Comparison of ENCODE assay signal across 8 cellular contexts in the genomic region with DNA sequence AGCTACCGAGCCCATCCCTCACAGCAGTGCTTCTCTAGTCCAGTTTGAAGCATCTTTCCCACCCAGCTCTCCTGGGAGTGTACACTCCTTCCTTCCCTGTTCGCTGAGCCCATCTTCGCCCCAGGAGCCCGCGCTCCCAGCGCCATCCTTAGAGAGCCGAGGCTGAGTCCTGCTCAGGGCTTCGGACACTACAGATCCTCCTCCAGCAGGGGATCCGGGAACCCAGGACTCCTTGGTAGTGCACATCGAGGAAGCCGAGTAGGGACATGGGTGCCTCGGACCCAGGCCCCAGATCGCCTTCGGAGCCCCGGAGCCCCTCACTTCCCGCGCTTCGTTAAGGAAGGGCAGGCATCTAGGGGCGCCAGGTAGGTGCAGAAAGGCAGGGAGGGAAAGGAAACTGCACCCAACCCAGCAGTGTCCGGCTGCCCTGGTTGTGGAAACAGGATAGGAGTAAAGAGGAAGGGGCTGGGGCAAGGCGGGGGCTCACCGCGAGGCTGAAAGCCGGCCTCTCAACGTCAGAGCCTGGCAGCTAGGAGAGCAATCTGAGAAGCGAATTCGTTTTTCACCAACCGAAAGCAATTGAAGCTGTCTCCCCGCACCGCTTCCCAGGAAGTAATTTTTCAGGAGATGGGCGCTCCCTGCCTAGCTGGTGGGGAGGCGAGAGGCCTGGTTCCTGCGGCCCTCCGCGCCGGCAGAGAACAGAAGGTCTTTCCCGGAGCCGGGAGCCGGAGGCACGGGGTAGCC. TPM values are rescaled to one million over a fixed set of nuclear protein-coding genes. Genes with fewer than 3 reads are reported as not detected.
A peak's percentile ranks its signal among the peaks of the same experiment; 100 is the strongest.
DNase-seq lines count a peak whose midpoint lies in the region; FAIRE-seq and TF ChIP-seq lines count a peak whose summit lies in the region.

No MANE protein-coding gene starts in this region.

- H3K4me3 ChIP-seq in WI38 (ENCODE audit: low read depth, low read length) (peak overlapping the region; percentile 18; the same call in 1 of the 2 replicates), left ventricle myocardium inferior (peak overlapping the region; percentile 58), small intestine (ENCODE audit: low read depth in 1 of 2, low read length in 2 of 2) (peak overlapping the region in 1 of 2 donors; percentile 76)

- H3K27me3 ChIP-seq in left ventricle myocardium inferior (ENCODE audit: low read depth) (peaks cover 100% of the 10 kb centered on the region), small intestine (ENCODE audit: control insufficient read depth in 2 of 2, insufficient read depth in 2 of 2, low read length in 2 of 2) (peaks cover 0 to 44% of the 10 kb centered on the region in 2 donors)

- intact Hi-C loops in left ventricle myocardium inferior (cut with micrococcal nuclease) = no loop called here

- DNase-seq in activated CD8-positive, alpha-beta memory T cell treated with anti-CD3 and anti-CD28 coated beads for 24 hours = peak; percentile 63
- no peak for DNase-seq in activated CD8-positive, alpha-beta memory T cell treated with anti-CD3 and anti-CD28 coated beads, Interleukin-2, amount 50 U/mL, for 4 hours
- no peak for DNase-seq in left ventricle myocardium inferior
- peak; percentile 44 for DNase-seq in small intestine
- DNase-seq in GM19240 (ENCODE audit: insufficient read length, low spot score) = no peak
- no peak for DNase-seq in HK-2 (ENCODE audit: unreplicated experiment)
- DNase-seq in germinal center (ENCODE audit: low spot score) = no peak

- 0 to 2% (median 1%) methylated on average over 39 to 40 of the region's 40 CpGs for WGBS in small intestine, 3 donors

- no peak for FAIRE-seq in small intestine (lab: Jason Lieb, UNC)

- H3K27ac ChIP-seq in left ventricle myocardium inferior (replicated peaks) (no peak overlapping the region), small intestine (ENCODE audit: low read depth in 1 of 2, low read length in 1 of 2) (peak overlapping the region; percentile 70 to 80)

- H3K36me3 ChIP-seq in left ventricle myocardium inferior = no peaks in the 10 kb centered on the region
- H3K36me3 ChIP-seq in small intestine (ENCODE audit: control insufficient read depth in 2 of 2, insufficient read depth in 2 of 2, low read length in 2 of 2) = no peaks in the 10 kb centered on the region

- TF ChIP-seq CTCF in WI38 (IDR thresholded peaks at IDR 0.05; ENCODE audit: low read depth, low read length) (no peak), left ventricle myocardium inferior (IDR thresholded peaks at IDR 0.05; ENCODE audit: borderline replicate concordance) (no peak)

- H3K4me1 ChIP-seq in left ventricle myocardium inferior (peaks cover 46% of the 10 kb centered on the region), small intestine (ENCODE audit: control insufficient read depth in 2 of 2, insufficient read depth in 1 of 2, low read depth in 1 of 2, low read length in 1 of 2) (no peaks in the 10 kb centered on the region)

- H3K9me3 ChIP-seq in left ventricle myocardium inferior (replicated peaks) = no peaks in the 10 kb centered on the region
- no peaks in the 10 kb centered on the region for H3K9me3 ChIP-seq in small intestine (ENCODE audit: control insufficient read depth, low read depth)

RNA-seq across cellular contexts. Expression of a gene that starts 1.0 kb away (rescaled TPM):
- not detected for total RNA-seq in left ventricle myocardium inferior
- 10 to 100 TPM; 18.8 to 47.6 (median 43.8) TPM for polyA plus RNA-seq in small intestine

RNA-seq across cellular contexts. Expression of a gene that starts 48.3 kb away (rescaled TPM):
- not detected for total RNA-seq in left ventricle myocardium inferior
- 10 to 100 TPM; 66.2 to 94.2 (median 92.5) TPM for polyA plus RNA-seq in small intestine

Comparison
In these comparisons a context has a peak if more than half of its experiments do, and no peak if none do; other contexts are left out.
1. DNase-seq: peak in activated CD8-positive, alpha-beta memory T cell treated with anti-CD3 and anti-CD28 coated beads for 24 hours (single experiment) and small intestine (single experiment); none in activated CD8-positive, alpha-beta memory T cell treated with anti-CD3 and anti-CD28 coated beads, Interleukin-2, amount 50 U/mL, for 4 hours (single experiment), left ventricle myocardium inferior (single experiment), GM19240 (single experiment), HK-2 (single experiment) and germinal center (single experiment).